1 cellular context compared by ENCODE assay signal in genomic region chr15:70956596-70956995, GRCh38.
TF ChIP-seq lines count a peak whose summit lies in the region.

No MANE protein-coding gene starts in this region.

TF ChIP-seq in IMR-90, 13 proteins besides CTCF, POLR2A, EP300 and RAD21 (continued from another document):
- TF ChIP-seq CEBPB (IDR thresholded peaks at IDR 0.05; ENCODE audit: low read depth, low read length): no peak
- no peak for TF ChIP-seq FOS (IDR thresholded peaks at IDR 0.05; ENCODE audit: low read depth, low read length)
- no peak for TF ChIP-seq CHD1 (IDR thresholded peaks at IDR 0.05; ENCODE audit: low read depth, low read length)
- TF ChIP-seq RFX5 (IDR thresholded peaks at IDR 0.05; ENCODE audit: low read depth, low read length): no peak
- no peak for TF ChIP-seq BHLHE40 (IDR thresholded peaks at IDR 0.05; ENCODE audit: low read depth, low read length)
